ENCODE assay signal across 1 cellular context in the genomic region with DNA sequence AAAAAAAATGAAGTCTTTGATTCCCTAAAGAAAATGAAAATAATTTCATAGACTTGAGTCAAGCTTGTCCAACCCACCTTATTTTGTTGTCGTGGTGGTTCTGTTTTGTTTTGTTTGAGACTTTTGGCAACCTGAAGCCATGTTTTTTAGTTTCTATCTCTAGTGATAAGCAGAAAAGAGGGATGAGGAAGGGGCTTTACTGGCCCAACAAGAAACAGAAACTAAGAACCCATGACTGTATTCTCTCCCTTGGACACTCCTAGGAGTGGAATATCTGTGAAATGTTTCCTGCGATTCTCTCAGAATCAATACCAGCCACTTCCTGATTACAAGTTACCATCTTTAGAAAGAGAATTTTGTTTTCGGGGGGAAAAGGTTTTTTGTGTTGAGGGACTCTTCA.
TF ChIP-seq lines count a peak whose summit lies in the region.

No MANE protein-coding gene starts in this region.

TF ChIP-seq in WTC11, 78 proteins besides CTCF, POLR2A, EP300 and RAD21 (continued from another document):
- no peak for TF ChIP-seq MXD4 (CRISPR knock-in tag; IDR thresholded peaks at IDR 0.05; ENCODE audit: borderline replicate concordance)
- no peak for TF ChIP-seq RELA (CRISPR knock-in tag; IDR thresholded peaks at IDR 0.05; ENCODE audit: borderline replicate concordance)
- no peak for TF ChIP-seq PRRX2 (CRISPR knock-in tag; IDR thresholded peaks at IDR 0.05)
- TF ChIP-seq ZNF263 (CRISPR knock-in tag; IDR thresholded peaks at IDR 0.05; ENCODE audit: low read depth) = no peak
- TF ChIP-seq, protein P1, sequence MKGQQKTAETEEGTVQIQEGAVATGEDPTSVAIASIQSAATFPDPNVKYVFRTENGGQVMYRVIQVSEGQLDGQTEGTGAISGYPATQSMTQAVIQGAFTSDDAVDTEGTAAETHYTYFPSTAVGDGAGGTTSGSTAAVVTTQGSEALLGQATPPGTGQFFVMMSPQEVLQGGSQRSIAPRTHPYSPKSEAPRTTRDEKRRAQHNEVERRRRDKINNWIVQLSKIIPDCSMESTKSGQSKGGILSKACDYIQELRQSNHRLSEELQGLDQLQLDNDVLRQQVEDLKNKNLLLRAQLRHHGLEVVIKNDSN (CRISPR knock-in tag; IDR thresholded peaks at IDR 0.05) = no peak
- TF ChIP-seq, protein P2, sequence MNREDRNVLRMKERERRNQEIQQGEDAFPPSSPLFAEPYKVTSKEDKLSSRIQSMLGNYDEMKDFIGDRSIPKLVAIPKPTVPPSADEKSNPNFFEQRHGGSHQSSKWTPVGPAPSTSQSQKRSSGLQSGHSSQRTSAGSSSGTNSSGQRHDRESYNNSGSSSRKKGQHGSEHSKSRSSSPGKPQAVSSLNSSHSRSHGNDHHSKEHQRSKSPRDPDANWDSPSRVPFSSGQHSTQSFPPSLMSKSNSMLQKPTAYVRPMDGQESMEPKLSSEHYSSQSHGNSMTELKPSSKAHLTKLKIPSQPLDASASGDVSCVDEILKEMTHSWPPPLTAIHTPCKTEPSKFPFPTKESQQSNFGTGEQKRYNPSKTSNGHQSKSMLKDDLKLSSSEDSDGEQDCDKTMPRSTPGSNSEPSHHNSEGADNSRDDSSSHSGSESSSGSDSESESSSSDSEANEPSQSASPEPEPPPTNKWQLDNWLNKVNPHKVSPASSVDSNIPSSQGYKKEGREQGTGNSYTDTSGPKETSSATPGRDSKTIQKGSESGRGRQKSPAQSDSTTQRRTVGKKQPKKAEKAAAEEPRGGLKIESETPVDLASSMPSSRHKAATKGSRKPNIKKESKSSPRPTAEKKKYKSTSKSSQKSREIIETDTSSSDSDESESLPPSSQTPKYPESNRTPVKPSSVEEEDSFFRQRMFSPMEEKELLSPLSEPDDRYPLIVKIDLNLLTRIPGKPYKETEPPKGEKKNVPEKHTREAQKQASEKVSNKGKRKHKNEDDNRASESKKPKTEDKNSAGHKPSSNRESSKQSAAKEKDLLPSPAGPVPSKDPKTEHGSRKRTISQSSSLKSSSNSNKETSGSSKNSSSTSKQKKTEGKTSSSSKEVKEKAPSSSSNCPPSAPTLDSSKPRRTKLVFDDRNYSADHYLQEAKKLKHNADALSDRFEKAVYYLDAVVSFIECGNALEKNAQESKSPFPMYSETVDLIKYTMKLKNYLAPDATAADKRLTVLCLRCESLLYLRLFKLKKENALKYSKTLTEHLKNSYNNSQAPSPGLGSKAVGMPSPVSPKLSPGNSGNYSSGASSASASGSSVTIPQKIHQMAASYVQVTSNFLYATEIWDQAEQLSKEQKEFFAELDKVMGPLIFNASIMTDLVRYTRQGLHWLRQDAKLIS (CRISPR knock-in tag; IDR thresholded peaks at IDR 0.05; ENCODE audit: borderline replicate concordance) = no peak
- no peak for TF ChIP-seq NFYB (CRISPR knock-in tag; conservative IDR thresholded peaks at IDR 0.05; ENCODE audit: low read depth)
- no peak for TF ChIP-seq ZNF423 (CRISPR knock-in tag; IDR thresholded peaks at IDR 0.05)
- TF ChIP-seq JAZF1 (CRISPR knock-in tag; IDR thresholded peaks at IDR 0.05) = no peak
- TF ChIP-seq KAT7 (CRISPR knock-in tag; IDR thresholded peaks at IDR 0.05; ENCODE audit: borderline replicate concordance) = no peak
- TF ChIP-seq IRF1 (CRISPR knock-in tag; IDR thresholded peaks at IDR 0.05) = no peak
